In the genomic region with DNA sequence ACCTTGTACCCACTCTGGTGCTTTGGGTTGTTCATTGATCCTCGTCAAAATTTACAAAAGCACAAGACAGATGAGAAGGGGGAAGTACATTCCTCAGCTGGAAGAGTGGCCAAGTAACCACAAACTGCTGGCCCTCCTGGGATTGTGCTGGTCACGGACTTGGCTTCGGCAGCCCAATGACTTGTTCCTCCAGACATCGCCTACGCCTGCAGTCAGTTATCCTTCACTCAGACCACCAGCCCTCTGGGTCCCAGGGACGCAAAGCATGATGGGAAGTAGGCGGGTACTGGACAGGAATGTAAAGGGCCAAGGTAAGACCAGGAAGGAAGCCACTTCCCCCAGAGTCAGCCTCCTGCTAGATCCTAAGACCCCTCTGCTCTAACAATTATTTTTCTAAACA, we compare ENCODE assay signal across 1 cellular context.
TF ChIP-seq lines count a peak whose summit lies in the region.

No MANE protein-coding gene starts in this region.

TF ChIP-seq in HepG2, 621 proteins besides CTCF, POLR2A, EP300 and RAD21 (continued from another document):
- TF ChIP-seq, protein P1, sequence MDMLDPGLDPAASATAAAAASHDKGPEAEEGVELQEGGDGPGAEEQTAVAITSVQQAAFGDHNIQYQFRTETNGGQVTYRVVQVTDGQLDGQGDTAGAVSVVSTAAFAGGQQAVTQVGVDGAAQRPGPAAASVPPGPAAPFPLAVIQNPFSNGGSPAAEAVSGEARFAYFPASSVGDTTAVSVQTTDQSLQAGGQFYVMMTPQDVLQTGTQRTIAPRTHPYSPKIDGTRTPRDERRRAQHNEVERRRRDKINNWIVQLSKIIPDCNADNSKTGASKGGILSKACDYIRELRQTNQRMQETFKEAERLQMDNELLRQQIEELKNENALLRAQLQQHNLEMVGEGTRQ (IDR thresholded peaks at IDR 0.05; ENCODE audit: low read depth, low read length) = no peak
- TF ChIP-seq, protein P1 (CRISPR knock-in tag; IDR thresholded peaks at IDR 0.05; ENCODE audit: borderline replicate concordance) = no peak
- TF ChIP-seq SMARCC2 (IDR thresholded peaks at IDR 0.05) = no peak
- TF ChIP-seq ZNF337 (CRISPR knock-in tag; IDR thresholded peaks at IDR 0.05; ENCODE audit: borderline replicate concordance, low read depth) = no peak
- no peak for TF ChIP-seq KAT2B (IDR thresholded peaks at IDR 0.05; ENCODE audit: borderline replicate concordance, low read depth, low read length)
- TF ChIP-seq MAZ (IDR thresholded peaks at IDR 0.05; ENCODE audit: borderline replicate concordance, low read depth, low read length) = no peak
- TF ChIP-seq MAZ (CRISPR knock-in tag; IDR thresholded peaks at IDR 0.05; ENCODE audit: low read depth) = no peak
- TF ChIP-seq ZNF317 (CRISPR knock-in tag; IDR thresholded peaks at IDR 0.05) = no peak
- no peak for TF ChIP-seq SNAPC2 (CRISPR knock-in tag; IDR thresholded peaks at IDR 0.05)
TF ChIP-seq in HepG2: peak in this region for 0.
